In genomic region chr6:168333471-168333870, GRCh38 we compare ENCODE assay signal across 18 cellular contexts. TPM values are rescaled to one million over a fixed set of nuclear protein-coding genes. Genes with fewer than 3 reads are reported as not detected.
A peak's percentile ranks its signal among the peaks of the same experiment; 100 is the strongest.
DNase-seq lines count a peak whose midpoint lies in the region; ATAC-seq and TF ChIP-seq lines count a peak whose summit lies in the region.
"Had no signal": no experiment of that assay in that cellular context is flagged by ENCODE, and none has a peak within 500 bp of the region (broad histone marks: within the 10 kb centered on the region; RNA-seq: fewer than 3 reads in every experiment).

No MANE protein-coding gene starts in this region.

- no peaks in the 10 kb centered on the region for H3K36me3 ChIP-seq in GM23338 (ENCODE audit: insufficient read depth)
- no peaks in the 10 kb centered on the region for H3K36me3 ChIP-seq in Peyer's patch
- no peaks in the 10 kb centered on the region for H3K36me3 ChIP-seq in CD8-positive, alpha-beta memory T cell (ENCODE audit: insufficient read depth, low read length)
- no peaks in the 10 kb centered on the region for H3K36me3 ChIP-seq in HAP-1 (replicated peaks)

- no peaks in the 10 kb centered on the region for H4K20me1 ChIP-seq in GM23338 (replicated peaks; ENCODE audit: insufficient read depth)

- no peaks in the 10 kb centered on the region for H3K79me2 ChIP-seq in GM23338 (replicated peaks; ENCODE audit: insufficient read depth)

- H3K27me3 ChIP-seq in GM23338 (ENCODE audit: insufficient read depth) (no peaks in the 10 kb centered on the region), Peyer's patch (no peaks in the 10 kb centered on the region), HAP-1 (ENCODE audit: low read depth) (no peaks in the 10 kb centered on the region)
- no peaks in the 10 kb centered on the region for H3K27me3 ChIP-seq in CD8-positive, alpha-beta memory T cell (ENCODE audit: insufficient read depth, low read length, poor library complexity, severe bottlenecking)

- H3K4me1 Mint-ChIP-seq in GM23338, result peaks cover 22% of the 10 kb centered on the region
- no peaks in the 10 kb centered on the region for H3K4me1 Mint-ChIP-seq in endothelial cell (ENCODE audit: unreplicated experiment)
- no peaks in the 10 kb centered on the region for H3K4me1 Mint-ChIP-seq in CD8-positive, alpha-beta memory T cell

- CTCF ChIA-PET in CD8-positive, alpha-beta memory T cell (lab: Charles Lee), result interaction anchor here (1.4 kb wide), 1 partner anchor 37 kb away, joined by 3 read pairs; no protein-coding TSS in a partner anchor

- H2AFZ ChIP-seq in GM23338, result no peak overlapping the region

- peak; percentile 66 for ATAC-seq in GM23338
- ATAC-seq in omental fat pad (ENCODE audit: low FRiP score), result peak; percentile 52
- ATAC-seq in GM21576 (IDR thresholded peaks at IDR 0.05; ENCODE audit: unreplicated experiment), result no peak
- no peak for ATAC-seq in GM19351 (IDR thresholded peaks at IDR 0.05; ENCODE audit: unreplicated experiment)

- TF ChIP-seq POLR2A in Peyer's patch (IDR thresholded peaks at IDR 0.05), result peak in 1 of 2 donors; percentile 35

- H3K9me3 Mint-ChIP-seq in GM23338 (no peaks in the 10 kb centered on the region; the same call in 2 of the 3 replicates), endothelial cell (ENCODE audit: unreplicated experiment) (no peaks in the 10 kb centered on the region)
- peaks cover 0 to 5% (median 0%) of the 10 kb centered on the region in 5 donors for H3K9me3 Mint-ChIP-seq in CD8-positive, alpha-beta memory T cell
- H3K9me3 Mint-ChIP-seq: CD4-positive, alpha-beta T cell had no signal

- DNase-seq in GM23338 (ENCODE audit: low spot score) (peak; percentile 30), Peyer's patch (peak in 2 of 3 donors; percentile 71), endothelial cell (ENCODE audit: low spot score) (no peak), omental fat pad (ENCODE audit: low spot score) (no peak), HAP-1 (ENCODE audit: low spot score in 2 of 2) (no peak)
- no peak for DNase-seq in CD8-positive, alpha-beta memory T cell
- DNase-seq: CD4-positive, alpha-beta T cell; EL; HCEC 1CT; NCI-H1105; NCI-H2081 treated with DMSO at 0.1 percent for 48 hours had no signal

- no peak overlapping the region for H3K4me2 ChIP-seq in GM23338

- H3K9me3 ChIP-seq in Peyer's patch (no peaks in the 10 kb centered on the region), HAP-1 (no peaks in the 10 kb centered on the region)
- no peaks in the 10 kb centered on the region for H3K9me3 ChIP-seq in CD8-positive, alpha-beta memory T cell (ENCODE audit: low read length)

- POLR2A ChIA-PET in CD8-positive, alpha-beta memory T cell (lab: Charles Lee), result no interaction called here

- TF ChIP-seq CTCF in GM23338 (conservative IDR thresholded peaks at IDR 0.05; ENCODE audit: low read depth in 2 of 2), result no peak
- no peak for TF ChIP-seq CTCF in Peyer's patch (IDR thresholded peaks at IDR 0.05)
- no peak for TF ChIP-seq CTCF in endothelial cell (IDR thresholded peaks at IDR 0.05; ENCODE audit: unreplicated experiment)
- TF ChIP-seq CTCF in omental fat pad (IDR thresholded peaks at IDR 0.05), result no peak

- H3K4me3 ChIP-seq in GM23338, result no peak overlapping the region
- H3K4me3 ChIP-seq in Peyer's patch, result peak overlapping the region in 3 of 4 donors; percentile 14 to 36 (median 35)
- no peak overlapping the region for H3K4me3 ChIP-seq in CD8-positive, alpha-beta memory T cell (ENCODE audit: low read length)
- no peak overlapping the region for H3K4me3 ChIP-seq in HAP-1

- in situ Hi-C loops in HAP-1 (cut with MboI; ENCODE audit: low sequenced_read_pairs), result no loop called here

- H3K36me3 Mint-ChIP-seq in GM23338 (ENCODE audit: low read depth) (no peaks in the 10 kb centered on the region), endothelial cell (ENCODE audit: low read depth, unreplicated experiment) (no peaks in the 10 kb centered on the region)
- H3K36me3 Mint-ChIP-seq in CD8-positive, alpha-beta memory T cell, result no peaks in the 10 kb centered on the region

- no peak overlapping the region for H3K27ac ChIP-seq in GM23338 (ENCODE audit: low read depth)
- peak overlapping the region in 3 of 4 donors; percentile 71 to 81 (median 81) for H3K27ac ChIP-seq in Peyer's patch
- H3K27ac ChIP-seq in CD8-positive, alpha-beta memory T cell (ENCODE audit: low read depth, low read length), result no peak overlapping the region
- H3K27ac ChIP-seq: RWPE1 had no signal

- no peak overlapping the region for H3K4me3 Mint-ChIP-seq in GM23338
- H3K4me3 Mint-ChIP-seq in endothelial cell (ENCODE audit: unreplicated experiment), result no peak overlapping the region
- no peak overlapping the region for H3K4me3 Mint-ChIP-seq in CD8-positive, alpha-beta memory T cell
- H3K4me3 Mint-ChIP-seq: CD4-positive, alpha-beta T cell had no signal

- H3K27me3 Mint-ChIP-seq in GM23338 (ENCODE audit: insufficient read depth, low read depth, poor library complexity) (peaks cover 6% of the 10 kb centered on the region), endothelial cell (ENCODE audit: unreplicated experiment) (no peaks in the 10 kb centered on the region)
- H3K27me3 Mint-ChIP-seq in CD8-positive, alpha-beta memory T cell, result peaks cover 14 to 16% of the 10 kb centered on the region in 2 donors

- no peak overlapping the region for H3K27ac Mint-ChIP-seq in GM23338
- peak overlapping the region; percentile 48 for H3K27ac Mint-ChIP-seq in endothelial cell (ENCODE audit: unreplicated experiment)
- no peak overlapping the region for H3K27ac Mint-ChIP-seq in CD8-positive, alpha-beta memory T cell
- H3K27ac Mint-ChIP-seq: CD4-positive, alpha-beta T cell had no signal

- H3K9me2 ChIP-seq in GM23338 (ENCODE audit: insufficient read depth), result no peaks in the 10 kb centered on the region

- H3F3A ChIP-seq in GM23338 (replicated peaks; ENCODE audit: low read depth), result no peaks in the 10 kb centered on the region

- H3K4me1 ChIP-seq in GM23338 (ENCODE audit: insufficient read depth) (peaks cover 7% of the 10 kb centered on the region; the same call in 1 of the 2 replicates), Peyer's patch (no peaks in the 10 kb centered on the region), HAP-1 (no peaks in the 10 kb centered on the region)
- H3K4me1 ChIP-seq in CD8-positive, alpha-beta memory T cell (ENCODE audit: insufficient read depth, low read length), result no peaks in the 10 kb centered on the region

RNA-seq across cellular contexts. Expression of gene DACT2, which starts 13.9 kb away (rescaled TPM):
- total RNA-seq in GM23338 (2014; rRNA removed; shearing (Covaris generic)), result 7.3 and 10.6 TPM in 2 replicates
- 1.5 and 1.8 TPM in 2 replicates for polyA plus RNA-seq in GM23338 (2016; fragmentation: Nextera tagmentation; extraction: Ambion mirVana)
- 1 to 10 TPM in 3 of 4 donors, under 1 TPM in 1; 0.35 to 2.7 (median 1.8) TPM for total RNA-seq in Peyer's patch
- total RNA-seq in endothelial cell (ENCODE audit: unreplicated experiment), result 0.23 TPM
- total RNA-seq in omental fat pad, result 1 to 10 TPM in 3 of 4 donors, under 1 TPM in 1; 0.63 to 3.9 (median 2.3) TPM
- not detected for total RNA-seq in CD8-positive, alpha-beta memory T cell
- polyA plus RNA-seq in CD8-positive, alpha-beta memory T cell, result not detected
- total RNA-seq: A172; Calu3; CD4-positive, alpha-beta T cell; NCI-H460 had no signal
- polyA plus RNA-seq: BJ had no signal

Comparison
In these comparisons a context has a peak if more than half of its experiments do, and no peak if none do; other contexts are left out.
1. ATAC-seq: peak in GM23338 (single experiment) and omental fat pad (single experiment); none in GM21576 (single experiment) and GM19351 (single experiment).
2. DNase-seq: peak in GM23338 (single experiment) and Peyer's patch (2 of 3); none in endothelial cell (single experiment), omental fat pad (single experiment), CD8-positive, alpha-beta memory T cell (0 of 5) and HAP-1 (0 of 2).
3. H3K27ac ChIP-seq: peak in Peyer's patch (3 of 4); none in GM23338 (single experiment) and CD8-positive, alpha-beta memory T cell (single experiment).
4. H3K4me3 ChIP-seq: peak in Peyer's patch (3 of 4); none in GM23338 (single experiment), CD8-positive, alpha-beta memory T cell (single experiment) and HAP-1 (single experiment).